In the genomic region with DNA sequence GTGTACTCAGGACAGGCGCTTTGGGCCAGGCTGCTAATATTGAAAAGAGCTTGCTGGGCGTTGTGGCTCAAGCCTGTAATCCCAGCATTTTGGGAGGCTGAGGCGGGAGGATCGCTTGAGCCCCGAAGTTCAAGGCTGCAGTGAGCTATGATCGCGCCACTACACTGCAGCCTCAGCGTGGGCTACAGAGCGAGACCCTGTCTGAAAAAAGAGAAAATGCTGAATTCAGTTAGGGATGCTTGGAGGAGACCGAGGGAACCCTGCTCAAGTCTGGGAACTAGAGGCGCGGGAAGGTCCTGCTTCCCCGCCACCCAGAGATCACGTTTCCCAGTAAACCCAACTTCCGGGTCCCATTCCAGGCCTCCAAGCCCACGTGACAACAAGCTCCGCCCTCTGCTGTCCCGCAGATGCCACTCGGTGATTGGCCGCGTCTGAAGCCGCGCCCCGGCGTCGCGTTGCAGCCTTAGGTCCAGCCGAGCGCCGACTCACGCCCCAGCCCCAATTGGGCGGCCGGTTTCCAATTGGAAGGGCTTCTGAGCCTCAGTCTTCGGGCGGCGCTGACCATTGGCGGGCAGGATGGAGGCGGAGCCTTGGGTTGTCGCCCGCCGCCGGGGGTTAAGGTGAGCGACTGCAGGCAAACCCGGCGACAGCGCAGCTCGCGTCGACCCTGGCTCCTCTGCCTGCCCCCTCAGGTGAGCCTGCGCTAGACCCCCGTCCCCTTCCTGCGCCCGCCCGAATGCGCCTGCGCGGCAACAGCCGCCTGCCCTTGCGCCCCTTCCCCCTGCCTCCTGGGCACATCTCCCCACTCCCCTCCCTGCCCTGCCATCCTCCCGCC, we compare ENCODE assay signal across 8 cellular contexts.
DNase-seq lines count a peak whose midpoint lies in the region; ATAC-seq lines count a peak whose summit lies in the region.

A gene with protein sequence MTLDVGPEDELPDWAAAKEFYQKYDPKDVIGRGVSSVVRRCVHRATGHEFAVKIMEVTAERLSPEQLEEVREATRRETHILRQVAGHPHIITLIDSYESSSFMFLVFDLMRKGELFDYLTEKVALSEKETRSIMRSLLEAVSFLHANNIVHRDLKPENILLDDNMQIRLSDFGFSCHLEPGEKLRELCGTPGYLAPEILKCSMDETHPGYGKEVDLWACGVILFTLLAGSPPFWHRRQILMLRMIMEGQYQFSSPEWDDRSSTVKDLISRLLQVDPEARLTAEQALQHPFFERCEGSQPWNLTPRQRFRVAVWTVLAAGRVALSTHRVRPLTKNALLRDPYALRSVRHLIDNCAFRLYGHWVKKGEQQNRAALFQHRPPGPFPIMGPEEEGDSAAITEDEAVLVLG (plus strand): TSS at position 627 of the 835 bp plus-strand sequence. CDS start 396 bp downstream, outside the sequence.

- DNase-seq in C1 segment of cervical spinal cord (lab: John Stamatoyannopoulos, UW) (peak; percentile 81 to 98 (median 96)), NCI-H748 treated with DMSO at 0.1 percent for 48 hours (lab: John Stamatoyannopoulos, UW) (peak; percentile 87), dedifferentiated amniotic fluid mesenchymal stem cell (ENCODE audit: extremely low spot score) (peak; percentile 99), left kidney (ENCODE audit: low read depth, low spot score) (peak; percentile 100)
- peak; percentile 91 to 94 for DNase-seq in activated CD4-positive, alpha-beta T cell treated with anti-CD3 and anti-CD28 coated beads, Interleukin-2, amount 50 U/mL, for 24 hours (ENCODE audit: low read depth in 1 of 2, low spot score in 1 of 2)
- peak; percentile 97 to 98 for DNase-seq in stimulated activated CD4-positive, alpha-beta T cell treated with anti-CD3 and anti-CD28 coated beads, Interleukin-2, amount 100 ng/mL, for 24 hours

- peak; percentile 94 for ATAC-seq in GM19372 (IDR thresholded peaks at IDR 0.05; ENCODE audit: low read depth, unreplicated experiment)
- ATAC-seq in HG03558 (IDR thresholded peaks at IDR 0.05; ENCODE audit: extremely low read depth, unreplicated experiment): peak; percentile 87

Comparison
In these comparisons a context has a peak if more than half of its experiments do, and no peak if none do; other contexts are left out.
1. Peak in every context shown above with its lines: DNase-seq and ATAC-seq.